In the genomic region with DNA sequence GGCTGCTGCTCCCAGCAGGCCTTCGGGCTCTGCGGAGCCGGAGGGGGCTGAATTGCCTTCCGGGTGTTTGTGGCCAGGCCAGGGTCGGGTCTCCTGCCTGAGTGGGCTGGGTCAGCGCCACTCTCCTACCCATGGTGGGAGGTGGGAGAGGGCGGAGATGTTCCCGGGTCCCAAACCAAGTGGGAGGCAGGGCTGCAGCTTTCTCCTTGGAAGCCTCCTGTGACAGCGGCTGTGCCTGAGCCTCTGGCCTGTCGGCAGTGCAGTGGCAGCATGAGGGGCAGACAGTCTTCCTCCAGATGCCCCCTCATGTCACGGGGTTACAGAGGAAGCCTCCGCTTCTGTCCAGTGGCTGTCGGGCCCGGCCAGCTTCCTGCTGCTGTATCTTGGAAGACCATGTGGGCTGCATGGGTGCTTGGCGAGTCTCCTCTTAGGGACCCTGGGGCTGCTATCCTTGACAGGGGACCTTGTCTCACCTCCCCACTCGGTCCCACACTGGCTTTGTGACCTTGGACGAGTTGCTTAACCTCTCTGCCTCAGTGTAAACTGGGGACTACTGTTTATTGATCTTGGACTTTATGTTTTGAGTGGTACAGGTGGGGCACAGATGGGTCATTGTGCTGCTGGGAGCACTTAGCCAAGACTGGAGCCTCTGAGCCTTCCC, we compare ENCODE assay signal across 9 cellular contexts. TPM values are rescaled to one million over a fixed set of nuclear protein-coding genes. Genes with fewer than 3 reads are reported as not detected.
DNase-seq lines count a peak whose midpoint lies in the region; ATAC-seq and TF ChIP-seq lines count a peak whose summit lies in the region.
"Had no signal": no experiment of that assay in that cellular context is flagged by ENCODE, and none has a peak within 500 bp of the region (broad histone marks: within the 10 kb centered on the region; RNA-seq: fewer than 3 reads in every experiment).

No MANE protein-coding gene starts in this region.

- peaks cover 33 to 58% of the 10 kb centered on the region in 2 donors for H3K4me1 ChIP-seq in breast epithelium
- H3K4me1 ChIP-seq in thoracic aorta (ENCODE audit: control insufficient read depth in 1 of 2, low read depth in 2 of 2) = peaks cover 48 to 51% of the 10 kb centered on the region in 2 donors

- H3K27ac Mint-ChIP-seq in T-helper 1 cell treated with Interleukin-12 subunit alpha and Interleukin-12 subunit beta and Interleukin-4 antibody, amounts not matched to agents 30 μg/mL and 1 μg/mL, for 36 hours = peak overlapping the region; percentile 96
- H3K27ac Mint-ChIP-seq in memory B cell = peak overlapping the region; percentile 73

- H3K36me3 ChIP-seq in breast epithelium = no peaks in the 10 kb centered on the region
- no peaks in the 10 kb centered on the region for H3K36me3 ChIP-seq in thoracic aorta

- TF ChIP-seq CTCF in breast epithelium (IDR thresholded peaks at IDR 0.05) (no peak), thoracic aorta (IDR thresholded peaks at IDR 0.05) (no peak)

- H3K27me3 ChIP-seq in breast epithelium (no peaks in the 10 kb centered on the region), thoracic aorta (replicated peaks; ENCODE audit: insufficient read depth) (no peaks in the 10 kb centered on the region)

- H3K27ac ChIP-seq in breast epithelium = peak overlapping the region; percentile 88 to 96
- H3K27ac ChIP-seq in thoracic aorta = peak overlapping the region; percentile 88 to 89

- DNase-seq in T-helper 1 cell (no peak), breast epithelium (ENCODE audit: low spot score in 2 of 2) (no peak), memory B cell (ENCODE audit: low spot score in 2 of 2) (no peak), thoracic aorta (ENCODE audit: low spot score) (no peak), iPS-NIHi7 (ENCODE audit: extremely low spot score) (no peak), activated gamma-delta T cell treated with Interleukin-2 at 50 U/mL for 16 hours (no peak), HuH-7 (ENCODE audit: low spot score) (no peak)
- DNase-seq: ACHN had no signal

- H3K9me3 ChIP-seq in breast epithelium = no peaks in the 10 kb centered on the region
- H3K9me3 ChIP-seq in thoracic aorta = no peaks in the 10 kb centered on the region

- H3K27me3 Mint-ChIP-seq in T-helper 1 cell treated with Interleukin-12 subunit alpha and Interleukin-12 subunit beta and Interleukin-4 antibody, amounts not matched to agents 30 μg/mL and 1 μg/mL, for 36 hours (ENCODE audit: low read depth) = no peaks in the 10 kb centered on the region
- H3K27me3 Mint-ChIP-seq in memory B cell = no peaks in the 10 kb centered on the region

- H3K36me3 Mint-ChIP-seq in T-helper 1 cell treated with Interleukin-12 subunit alpha and Interleukin-12 subunit beta and Interleukin-4 antibody, amounts not matched to agents 30 μg/mL and 1 μg/mL, for 36 hours (ENCODE audit: low read depth) = peaks cover 22% of the 10 kb centered on the region
- no peaks in the 10 kb centered on the region for H3K36me3 Mint-ChIP-seq in memory B cell

- peak overlapping the region; percentile 98 for H3K4me3 Mint-ChIP-seq in T-helper 1 cell treated with Interleukin-12 subunit alpha and Interleukin-12 subunit beta and Interleukin-4 antibody, amounts not matched to agents 30 μg/mL and 1 μg/mL, for 36 hours
- H3K4me3 Mint-ChIP-seq in memory B cell = peak overlapping the region; percentile 90

- H3K9me3 Mint-ChIP-seq in T-helper 1 cell treated with Interleukin-12 subunit alpha and Interleukin-12 subunit beta and Interleukin-4 antibody, amounts not matched to agents 30 μg/mL and 1 μg/mL, for 36 hours = no peaks in the 10 kb centered on the region
- H3K9me3 Mint-ChIP-seq in memory B cell = no peaks in the 10 kb centered on the region

- H3K4me3 ChIP-seq in breast epithelium (peak overlapping the region; percentile 66 to 80 (median 72)), thoracic aorta (peak overlapping the region; percentile 84)

- TF ChIP-seq POLR2A in breast epithelium (IDR thresholded peaks at IDR 0.05) = no peak

- intact Hi-C loops in breast epithelium (cut with DNase I; ENCODE audit: low total_unique reads) = no loop called here

- ATAC-seq in memory B cell (ENCODE audit: low read depth) (no peak), thoracic aorta (ENCODE audit: insufficient number of reproducible peaks, low FRiP score, low read depth) (no peak)

- H3K4me1 Mint-ChIP-seq in T-helper 1 cell treated with Interleukin-12 subunit alpha and Interleukin-12 subunit beta and Interleukin-4 antibody, amounts not matched to agents 30 μg/mL and 1 μg/mL, for 36 hours (ENCODE audit: low read depth) = peaks cover 58% of the 10 kb centered on the region
- peaks cover 42% of the 10 kb centered on the region for H3K4me1 Mint-ChIP-seq in memory B cell

RNA-seq across cellular contexts. Expression of a gene that starts 4.3 kb away (rescaled TPM):
- 10 to 100 TPM; 22.1 to 33.8 (median 26.7) TPM for total RNA-seq in breast epithelium
- total RNA-seq in thoracic aorta = 100 to 1,000 TPM; 135 to 138 TPM

RNA-seq across cellular contexts. Expression of a gene that starts 37.8 kb away (rescaled TPM):
- total RNA-seq in breast epithelium = 10 to 100 TPM; 28.6 to 33.1 (median 29.9) TPM
- 10 to 100 TPM; 29.1 to 52.6 TPM for total RNA-seq in thoracic aorta
